Comparison of ENCODE assay signal across 8 cellular contexts in the genomic region with DNA sequence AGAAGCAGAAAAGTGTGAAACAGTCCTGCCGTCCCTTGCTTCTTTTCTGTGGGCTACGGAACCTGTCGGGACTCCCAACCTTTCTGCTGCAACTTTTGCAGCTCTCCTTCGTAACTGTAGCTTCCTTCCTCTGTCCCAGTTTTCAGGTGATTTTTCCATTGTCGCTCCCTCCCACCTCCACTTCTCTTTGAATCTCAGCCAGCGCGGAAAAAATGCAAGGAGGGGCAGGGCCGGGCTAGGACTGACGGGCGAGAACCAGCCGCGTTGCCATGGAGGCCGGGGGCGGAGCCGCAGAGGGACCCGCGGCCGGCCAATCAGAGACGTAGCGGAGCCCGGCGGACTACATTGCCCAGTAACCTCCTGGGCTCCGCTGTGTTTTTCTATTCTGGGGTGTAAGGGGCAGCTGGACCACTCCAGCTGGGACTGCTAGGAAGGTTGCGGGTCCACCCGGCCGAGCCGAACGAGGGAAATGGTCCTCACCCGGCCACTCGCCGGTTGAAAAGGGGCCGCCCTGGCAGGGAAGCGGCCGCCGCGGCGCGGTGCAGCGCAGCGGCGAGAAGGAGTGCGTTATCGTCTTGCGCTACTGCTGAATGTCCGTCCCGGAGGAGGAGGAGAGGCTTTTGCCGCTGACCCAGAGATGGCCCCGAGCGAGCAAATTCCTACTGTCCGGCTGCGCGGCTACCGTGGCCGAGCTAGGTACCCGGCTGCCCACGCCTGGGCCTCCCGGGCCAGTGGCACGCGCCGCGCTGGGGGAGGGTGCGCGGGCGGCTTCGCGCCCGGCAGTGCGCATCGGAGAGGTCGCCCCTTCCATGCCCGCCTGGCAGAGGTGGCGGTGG. TPM values are rescaled to one million over a fixed set of nuclear protein-coding genes. Genes with fewer than 3 reads are reported as not detected.
DNase-seq lines count a peak whose midpoint lies in the region; ATAC-seq, FAIRE-seq and TF ChIP-seq lines count a peak whose summit lies in the region.

A gene with protein sequence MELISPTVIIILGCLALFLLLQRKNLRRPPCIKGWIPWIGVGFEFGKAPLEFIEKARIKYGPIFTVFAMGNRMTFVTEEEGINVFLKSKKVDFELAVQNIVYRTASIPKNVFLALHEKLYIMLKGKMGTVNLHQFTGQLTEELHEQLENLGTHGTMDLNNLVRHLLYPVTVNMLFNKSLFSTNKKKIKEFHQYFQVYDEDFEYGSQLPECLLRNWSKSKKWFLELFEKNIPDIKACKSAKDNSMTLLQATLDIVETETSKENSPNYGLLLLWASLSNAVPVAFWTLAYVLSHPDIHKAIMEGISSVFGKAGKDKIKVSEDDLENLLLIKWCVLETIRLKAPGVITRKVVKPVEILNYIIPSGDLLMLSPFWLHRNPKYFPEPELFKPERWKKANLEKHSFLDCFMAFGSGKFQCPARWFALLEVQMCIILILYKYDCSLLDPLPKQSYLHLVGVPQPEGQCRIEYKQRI (minus strand): TSS at position 216 of the 836 bp plus-strand sequence. CDS start 236 bp downstream, outside the sequence.
TSS of gene SLC25A27 (plus strand) at position 373 of the 836 bp plus-strand sequence. CDS start at position 591, 218 bp downstream.

- no peaks in the 10 kb centered on the region for H3K79me2 ChIP-seq in HepG2 (ENCODE audit: insufficient read depth, low read length)

- H4K20me1 ChIP-seq in HepG2 (ENCODE audit: insufficient read depth, low read length): no peaks in the 10 kb centered on the region

- peaks cover 44% of the 10 kb centered on the region for H3K27me3 Mint-ChIP-seq in activated CD4-positive, alpha-beta memory T cell treated with anti-CD3 and anti-CD28 coated beads for 36 hours

- no peaks in the 10 kb centered on the region for H3K36me3 Mint-ChIP-seq in activated CD4-positive, alpha-beta memory T cell treated with anti-CD3 and anti-CD28 coated beads for 36 hours

- intact Hi-C loops in activated CD4-positive, alpha-beta memory T cell treated with anti-CD3 and anti-CD28 coated beads for 36 hours (cut with micrococcal nuclease): loop anchor here (1.0 to 5.0 kb wide), 3 partner anchors 10 to 824 kb away; partner anchors contain the start of genes CD2AP and ENPP4
- intact Hi-C loops in HepG2 (cut with micrococcal nuclease; ENCODE audit: unreplicated experiment): loop anchor here (10.0 kb wide), 1 partner anchor 158 kb away; the partner anchor contains the start of gene RCAN2

- peak within 1 kb of the TSS; percentile 93 for H3K4me2 ChIP-seq in HepG2 (ENCODE audit: low read depth, low read length)

- ATAC-seq in GM19324 (IDR thresholded peaks at IDR 0.05; ENCODE audit: low FRiP score, unreplicated experiment) (peak; percentile 100), HG03460 (IDR thresholded peaks at IDR 0.05; ENCODE audit: unreplicated experiment) (peak; percentile 100), HepG2 (peak; percentile 99)

- H3K36me3 ChIP-seq in HepG2 (replicated peaks in 1 of 2; ENCODE audit: control insufficient read depth in 1 of 2, insufficient read depth in 2 of 2, low read length in 2 of 2): no peaks in the 10 kb centered on the region

- H3K9me3 ChIP-seq in HepG2 (ENCODE audit: low read length): no peaks in the 10 kb centered on the region

- POLR2A ChIA-PET in activated CD4-positive, alpha-beta memory T cell treated with anti-CD3 and anti-CD28 coated beads for 36 hours (lab: Charles Lee): no interaction called here
- POLR2A ChIA-PET in HepG2 (lab: Yijun Ruan, JAX): no interaction called here

- H3K4me3 ChIP-seq in AG10803 (ENCODE audit: low read length) (peak within 1 kb of the TSS; percentile 76), HepG2 (replicated peaks in 1 of 3; ENCODE audit: insufficient read depth in 1 of 3, low read depth in 2 of 3, low read length in 3 of 3) (peak within 1 kb of the TSS; percentile 69 to 79 (median 70); a peak in 5 of 6 replicates)

- 0 out of 2 replicates have a peak within 1 kb of the TSS, but pooled peaks have one; percentile 2 for H3K9ac ChIP-seq in HepG2 (ENCODE audit: insufficient read depth, low read depth, low read length)

- DNase-seq in AG10803 (ENCODE audit: low read depth): peak; percentile 67
- peak; percentile 89 for DNase-seq in NCI-H526 treated with DMSO at 0.1 percent for 48 hours (lab: John Stamatoyannopoulos, UW)
- peak; percentile 89 for DNase-seq in activated CD4-positive, alpha-beta memory T cell treated with anti-CD3 and anti-CD28 coated beads for 36 hours
- DNase-seq in dermis microvascular lymphatic vessel endothelial cell (ENCODE audit: low read depth in 2 of 2): peak; percentile 65 to 85
- DNase-seq in HepG2 (ENCODE audit: low spot score): peak; percentile 79
- peak; percentile 67 for DNase-seq in stimulated activated CD4-positive, alpha-beta T cell treated with anti-CD3 and anti-CD28 coated beads, Interleukin-2, amount 100 ng/mL, for 4 hours (ENCODE audit: low read depth)

- peaks cover 20% of the 10 kb centered on the region for H3K4me1 ChIP-seq in HepG2 (ENCODE audit: insufficient read depth, low read length)

- no peak for TF ChIP-seq POLR2A in HepG2 (IDR thresholded peaks at IDR 0.05; ENCODE audit: insufficient read depth in 1 of 2, low read depth in 2 of 2, low read length in 2 of 2)

- in situ Hi-C loops in HepG2 (cut with HindIII; ENCODE audit: extremely low pct_ligation_motif_present, low pct_unique_long_range_greater_than_20kb): no loop called here

- no peak for TF ChIP-seq CTCF in AG10803 (conservative IDR thresholded peaks at IDR 0.05; ENCODE audit: low read length)
- no peak for TF ChIP-seq CTCF in HepG2 (CRISPR knock-in tag; IDR thresholded peaks at IDR 0.05)

- peak within 1 kb of the TSS; percentile 83 for H2AFZ ChIP-seq in HepG2 (ENCODE audit: low read length)

- peaks cover 0 to 25% of the 10 kb centered on the region in 2 experiments; a peak in 2 of 5 replicates for H3K27me3 ChIP-seq in HepG2 (ENCODE audit: control insufficient read depth in 1 of 2, insufficient read depth in 2 of 2, low read length in 2 of 2)

- no TSS peak for BruUV-seq in HepG2 (replicated peaks; lab: Mats Ljungman, UMichigan)

- CTCF ChIA-PET in activated CD4-positive, alpha-beta memory T cell treated with anti-CD3 and anti-CD28 coated beads for 36 hours (lab: Charles Lee): no interaction called here
- CTCF ChIA-PET in HepG2 (lab: Yijun Ruan, JAX; ENCODE audit: low intra/inter-chr PET ratio, low total read pairs): no interaction called here

- FAIRE-seq in HepG2 (lab: Jason Lieb, UNC): peak; percentile 79

- no peaks in the 10 kb centered on the region for H3K9me3 Mint-ChIP-seq in activated CD4-positive, alpha-beta memory T cell treated with anti-CD3 and anti-CD28 coated beads for 36 hours

- no peak within 1 kb of the TSS for H3K27ac ChIP-seq in HepG2 (ENCODE audit: extremely low read length, insufficient read depth, low read length)

- TF ChIP-seq RAD21 in HepG2 (CRISPR knock-in tag; IDR thresholded peaks at IDR 0.05): no peak

- WGBS in HepG2 (ENCODE audit: low lambda C conversion rate): under 1% methylated on average over 26 of the region's 72 CpGs

- H3K4me3 Mint-ChIP-seq in activated CD4-positive, alpha-beta memory T cell treated with anti-CD3 and anti-CD28 coated beads for 36 hours: peak within 1 kb of the TSS; percentile 76

- TF ChIP-seq EP300 in HepG2 (IDR thresholded peaks at IDR 0.05; ENCODE audit: low read depth in 2 of 2, low read length in 2 of 2) (no peak), HepG2 (CRISPR knock-in tag; IDR thresholded peaks at IDR 0.05; ENCODE audit: borderline replicate concordance) (no peak)

- H3K4me1 Mint-ChIP-seq in activated CD4-positive, alpha-beta memory T cell treated with anti-CD3 and anti-CD28 coated beads for 36 hours (ENCODE audit: low read depth): peaks cover 13% of the 10 kb centered on the region

- H3K27ac Mint-ChIP-seq in activated CD4-positive, alpha-beta memory T cell treated with anti-CD3 and anti-CD28 coated beads for 36 hours: no peak within 1 kb of the TSS

RNA-seq across cellular contexts. Expression of the first gene that starts in this region (rescaled TPM):
- total RNA-seq in activated CD4-positive, alpha-beta memory T cell treated with anti-CD3 and anti-CD28 coated beads for 36 hours: not detected
- total RNA-seq in dermis microvascular lymphatic vessel endothelial cell: 0.25 and 0.26 TPM in 2 replicates
- total RNA-seq in HepG2 (2016; rRNA removed; fragmentation: Illumina TruSeq; extraction: Trizol): not detected in 2 replicates
- not detected in 2 replicates for total RNA-seq in HepG2 (2016; cell fraction: cytosol; rRNA removed; fragmentation: Illumina TruSeq; extraction: Trizol; ENCODE audit: low read depth)
- total RNA-seq in HepG2 (2016; cell fraction: insoluble cytoplasmic fraction; rRNA removed; fragmentation: Illumina TruSeq; extraction: Trizol): 0.04 and 0.21 TPM in 2 replicates
- total RNA-seq in HepG2 (2016; cell fraction: membrane; rRNA removed; fragmentation: Illumina TruSeq; extraction: Trizol): not detected in 2 replicates
- not detected in 2 replicates for total RNA-seq in HepG2 (2016; cell fraction: nucleus; rRNA removed; fragmentation: Illumina TruSeq; extraction: Trizol)
- polyA plus RNA-seq in HepG2 (2011; rRNA removed): 0.04 and 0.13 TPM in 2 replicates
- polyA plus RNA-seq in HepG2 (2011; cell fraction: cytosol; rRNA removed): 0.09 TPM in 1 of 2 replicates, not detected in the other
- polyA plus RNA-seq in HepG2 (2011; cell fraction: nucleus; rRNA removed): 0.09 TPM in 1 of 2 replicates, not detected in the other
- polyA plus RNA-seq in HepG2 (2012): 0.05 TPM in 1 of 2 replicates, not detected in the other
- not detected in 2 replicates for polyA plus RNA-seq in HepG2 (2016; cell fraction: cytosol; fragmentation: Illumina TruSeq; extraction: Trizol; ENCODE audit: low read depth)
- polyA plus RNA-seq in HepG2 (2016; cell fraction: insoluble cytoplasmic fraction; fragmentation: Illumina TruSeq; extraction: Trizol; ENCODE audit: low read depth): not detected in 2 replicates
- not detected in 2 replicates for polyA plus RNA-seq in HepG2 (2016; cell fraction: membrane; fragmentation: Illumina TruSeq; extraction: Trizol; ENCODE audit: low read depth)
- polyA plus RNA-seq in HepG2 (2016; cell fraction: nucleus; fragmentation: Illumina TruSeq; extraction: Trizol; ENCODE audit: insufficient read depth, low read depth): not detected in 2 replicates
- not detected in 2 replicates for polyA minus RNA-seq in HepG2 (2011; rRNA and poly(A)+ RNA removed; ENCODE audit: low replicate concordance)
- polyA minus RNA-seq in HepG2 (2011; cell fraction: cytosol; rRNA and poly(A)+ RNA removed): not detected in 2 replicates
- polyA minus RNA-seq in HepG2 (2011; cell fraction: nucleus; rRNA and poly(A)+ RNA removed): 0.37 and 0.77 TPM in 2 replicates

RNA-seq across cellular contexts. Expression of gene SLC25A27, which starts in this region (rescaled TPM):
- under 1 TPM; 0.53 to 0.78 TPM for total RNA-seq in activated CD4-positive, alpha-beta memory T cell treated with anti-CD3 and anti-CD28 coated beads for 36 hours
- 0.26 and 0.51 TPM in 2 replicates for total RNA-seq in dermis microvascular lymphatic vessel endothelial cell
- total RNA-seq in HepG2 (2016; rRNA removed; fragmentation: Illumina TruSeq; extraction: Trizol): 0.32 and 0.46 TPM in 2 replicates
- not detected in 2 replicates for total RNA-seq in HepG2 (2016; cell fraction: cytosol; rRNA removed; fragmentation: Illumina TruSeq; extraction: Trizol; ENCODE audit: low read depth)
- 1.00 TPM in 1 of 2 replicates, not detected in the other for total RNA-seq in HepG2 (2016; cell fraction: insoluble cytoplasmic fraction; rRNA removed; fragmentation: Illumina TruSeq; extraction: Trizol)
- 0.22 and 0.41 TPM in 2 replicates for total RNA-seq in HepG2 (2016; cell fraction: membrane; rRNA removed; fragmentation: Illumina TruSeq; extraction: Trizol)
- 1.4 and 2.5 TPM in 2 replicates for total RNA-seq in HepG2 (2016; cell fraction: nucleus; rRNA removed; fragmentation: Illumina TruSeq; extraction: Trizol)
- polyA plus RNA-seq in HepG2 (2011; rRNA removed): 1.3 and 1.8 TPM in 2 replicates
- polyA plus RNA-seq in HepG2 (2011; cell fraction: cytosol; rRNA removed): not detected in 2 replicates
- polyA plus RNA-seq in HepG2 (2011; cell fraction: nucleus; rRNA removed): 4.5 and 5.8 TPM in 2 replicates
- 1.5 and 2.6 TPM in 2 replicates for polyA plus RNA-seq in HepG2 (2012)
- not detected in 2 replicates for polyA plus RNA-seq in HepG2 (2016; cell fraction: cytosol; fragmentation: Illumina TruSeq; extraction: Trizol; ENCODE audit: low read depth)
- not detected in 2 replicates for polyA plus RNA-seq in HepG2 (2016; cell fraction: insoluble cytoplasmic fraction; fragmentation: Illumina TruSeq; extraction: Trizol; ENCODE audit: low read depth)
- not detected in 2 replicates for polyA plus RNA-seq in HepG2 (2016; cell fraction: membrane; fragmentation: Illumina TruSeq; extraction: Trizol; ENCODE audit: low read depth)
- 2.5 and 4.7 TPM in 2 replicates for polyA plus RNA-seq in HepG2 (2016; cell fraction: nucleus; fragmentation: Illumina TruSeq; extraction: Trizol; ENCODE audit: insufficient read depth, low read depth)
- polyA minus RNA-seq in HepG2 (2011; rRNA and poly(A)+ RNA removed; ENCODE audit: low replicate concordance): 0.12 and 0.89 TPM in 2 replicates
- polyA minus RNA-seq in HepG2 (2011; cell fraction: cytosol; rRNA and poly(A)+ RNA removed): not detected in 2 replicates
- polyA minus RNA-seq in HepG2 (2011; cell fraction: nucleus; rRNA and poly(A)+ RNA removed): 2.2 and 2.6 TPM in 2 replicates

Comparison
In these comparisons a context has a peak if more than half of its experiments do, and no peak if none do; other contexts are left out.
1. Peak in DNase-seq in activated CD4-positive, alpha-beta memory T cell treated with anti-CD3 and anti-CD28 coated beads for 36 hours; RNA of the genes that start here not detected or under 1 TPM.
2. Peak in DNase-seq in dermis microvascular lymphatic vessel endothelial cell; RNA of the genes that start here not detected or under 1 TPM.